8 cellular contexts compared by ENCODE assay signal in the genomic region with DNA sequence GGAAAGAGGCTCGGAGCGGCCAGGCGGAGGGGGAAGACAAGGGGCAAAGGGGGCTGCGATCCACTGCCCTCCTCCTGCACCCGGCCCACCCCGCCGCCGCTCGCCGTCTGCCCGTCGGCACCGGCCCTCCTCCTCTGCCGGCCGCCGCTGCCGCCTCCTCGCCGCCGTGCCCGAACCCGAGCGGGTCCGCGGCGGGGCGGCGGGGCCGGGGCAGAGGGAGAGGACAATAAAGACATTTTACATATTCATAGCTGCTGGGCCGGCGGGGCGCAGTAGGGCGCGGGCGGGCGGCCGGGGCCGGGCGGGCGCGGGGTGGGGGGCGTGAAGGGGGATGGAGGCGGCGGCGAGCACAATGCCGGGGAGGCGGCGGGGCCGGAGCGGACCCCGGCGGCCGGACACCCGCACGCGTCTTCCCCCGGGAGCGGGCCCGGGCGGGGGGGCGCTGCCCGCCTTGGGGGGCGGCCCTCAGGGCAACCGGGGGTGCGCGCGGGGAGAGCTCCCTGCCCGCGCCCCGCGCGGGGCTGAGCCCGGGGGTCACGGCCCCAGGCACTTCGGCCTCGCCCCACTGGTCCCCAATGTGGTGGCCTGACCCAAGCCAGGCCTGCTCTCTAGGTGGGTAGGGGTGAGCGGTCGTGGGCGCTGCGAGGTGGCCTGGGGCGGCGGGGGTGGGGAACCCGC. TPM values are rescaled to one million over a fixed set of nuclear protein-coding genes. Genes with fewer than 3 reads are reported as not detected.
DNase-seq lines count a peak whose midpoint lies in the region; ATAC-seq and TF ChIP-seq lines count a peak whose summit lies in the region.

No MANE protein-coding gene starts in this region.

- H3K36me3 ChIP-seq in BLaER1, result no peaks in the 10 kb centered on the region
- H3K36me3 ChIP-seq in osteoblast (ENCODE audit: insufficient read depth, low read length), result no peaks in the 10 kb centered on the region

- intact Hi-C loops in activated B cell treated with CpG ODN at 0.5 μM for 24 hours (cut with micrococcal nuclease), result loop anchor here (2.0 to 10.0 kb wide), 9 partner anchors 222 to 1586 kb away; a partner anchor contains a TSS

- peaks cover 43% of the 10 kb centered on the region for H3K79me2 ChIP-seq in osteoblast (ENCODE audit: insufficient read depth, low read length)

- peak overlapping the region; percentile 92 for H3K27ac ChIP-seq in BLaER1
- peak overlapping the region; percentile 54 for H3K27ac ChIP-seq in osteoblast (ENCODE audit: low read depth, low read length)

- H3K27me3 ChIP-seq in BLaER1 (no peaks in the 10 kb centered on the region), osteoblast (ENCODE audit: insufficient read depth, low read length) (no peaks in the 10 kb centered on the region)

- peak overlapping the region; percentile 78 for H2AFZ ChIP-seq in osteoblast (ENCODE audit: low read length)

- H3K4me1 ChIP-seq in BLaER1 (peaks cover 32% of the 10 kb centered on the region), osteoblast (ENCODE audit: insufficient read depth, low read length) (peaks cover 13% of the 10 kb centered on the region)

- peak overlapping the region; percentile 92 for H3K9ac ChIP-seq in BLaER1

- peaks cover 24% of the 10 kb centered on the region; the same call in 1 of the 2 replicates for H4K20me1 ChIP-seq in BLaER1
- no peaks in the 10 kb centered on the region for H4K20me1 ChIP-seq in osteoblast (ENCODE audit: insufficient read depth, low read length)

- no peak for TF ChIP-seq CTCF in activated B cell treated with CpG ODN at 0.5 μM for 24 hours (IDR thresholded peaks at IDR 0.05)
- TF ChIP-seq CTCF in fibroblast of pulmonary artery (IDR thresholded peaks at IDR 0.05; ENCODE audit: low read length, missing control alignments), result no peak
- no peak for TF ChIP-seq CTCF in osteoblast (IDR thresholded peaks at IDR 0.05; ENCODE audit: extremely low read depth, low read depth, low read length)

- peaks cover 2% of the 10 kb centered on the region for H3K9me3 Mint-ChIP-seq in activated B cell treated with CpG ODN at 0.5 μM for 24 hours

- H3K4me2 ChIP-seq in BLaER1 (peak overlapping the region; percentile 89), osteoblast (ENCODE audit: insufficient read depth, low read length) (peak overlapping the region; percentile 94)

- CTCF ChIA-PET in activated B cell treated with CpG ODN at 0.5 μM for 24 hours (lab: Charles Lee), result interaction anchor here (0.7 to 2.2 kb wide), 8 partner anchors 11 to 313 kb away, joined by 3 to 13 read pairs (median 5); no protein-coding TSS in a partner anchor

- H3K9me3 ChIP-seq in BLaER1 (peaks cover 7% of the 10 kb centered on the region), osteoblast (ENCODE audit: low read depth, low read length) (no peaks in the 10 kb centered on the region)

- peak overlapping the region; percentile 93 for H3K4me3 Mint-ChIP-seq in activated B cell treated with CpG ODN at 0.5 μM for 24 hours

- H3K27me3 Mint-ChIP-seq in activated B cell treated with CpG ODN at 0.5 μM for 24 hours, result no peaks in the 10 kb centered on the region

- peak; percentile 60 for DNase-seq in activated B cell treated with CpG ODN at 0.5 μM for 24 hours
- no peak for DNase-seq in fibroblast of pulmonary artery (ENCODE audit: low read depth)
- DNase-seq in osteoblast (ENCODE audit: insufficient read length, low spot score, missing footprints), result peak; percentile 74
- no peak for DNase-seq in NCI-H2107 treated with DMSO at 0.1 percent for 48 hours (lab: John Stamatoyannopoulos, UW; ENCODE audit: unreplicated experiment)
- no peak for DNase-seq in KG1 (lab: John Stamatoyannopoulos, UW)

- H3K27ac Mint-ChIP-seq in activated B cell treated with CpG ODN at 0.5 μM for 24 hours, result peak overlapping the region; percentile 89

- POLR2A ChIA-PET in activated B cell treated with CpG ODN at 0.5 μM for 24 hours (lab: Charles Lee), result interaction anchor here (0.5 to 3.6 kb wide), 16 partner anchors 11 to 714 kb away, joined by 3 to 51 read pairs (median 4); a partner anchor contains a TSS

- H3K36me3 Mint-ChIP-seq in activated B cell treated with CpG ODN at 0.5 μM for 24 hours (ENCODE audit: low read depth), result peaks cover 11% of the 10 kb centered on the region

- H3K4me3 ChIP-seq in BLaER1 (peak overlapping the region; percentile 87), fibroblast of pulmonary artery (replicated peaks; ENCODE audit: low read depth, low read length) (peak overlapping the region; percentile 76), osteoblast (ENCODE audit: insufficient read depth, low read length) (peak overlapping the region; percentile 79)

- ATAC-seq in GM19043 (IDR thresholded peaks at IDR 0.05; ENCODE audit: low read depth, unreplicated experiment), result peak; percentile 0
- peak; percentile 9 for ATAC-seq in HG03342 (IDR thresholded peaks at IDR 0.05; ENCODE audit: unreplicated experiment)
- peak; percentile 12 for ATAC-seq in activated B cell treated with CpG ODN at 0.5 μM for 24 hours (ENCODE audit: low read depth)

- peaks cover 43% of the 10 kb centered on the region for H3K4me1 Mint-ChIP-seq in activated B cell treated with CpG ODN at 0.5 μM for 24 hours

RNA-seq across cellular contexts. Expression of a gene that starts 0.6 kb away (rescaled TPM):
- total RNA-seq in activated B cell treated with CpG ODN at 0.5 μM for 24 hours, result 30.5 and 35.5 TPM in 2 replicates
- total RNA-seq in osteoblast, result 11.6 and 13.6 TPM in 2 replicates

Comparison
In these comparisons a context has a peak if more than half of its experiments do, and no peak if none do; other contexts are left out.
1. DNase-seq: peak in activated B cell treated with CpG ODN at 0.5 μM for 24 hours (single experiment) and osteoblast (single experiment); none in fibroblast of pulmonary artery (single experiment), NCI-H2107 treated with DMSO at 0.1 percent for 48 hours (single experiment) and KG1 (single experiment).
2. Peak in every context shown above with its lines, with median percentiles within 50 percentile points of each other: H3K4me3 ChIP-seq and ATAC-seq.